Comparison of ENCODE assay signal across 8 cellular contexts in genomic region chr10:61284222-61284890, GRCh38.
DNase-seq lines count a peak whose midpoint lies in the region; ATAC-seq and TF ChIP-seq lines count a peak whose summit lies in the region.

No MANE protein-coding gene starts in this region.

- H3K27ac Mint-ChIP-seq in activated naive CD4-positive, alpha-beta T cell treated with anti-CD3 and anti-CD28 coated beads for 36 hours = no peak overlapping the region
- no peak overlapping the region for H3K27ac Mint-ChIP-seq in activated B cell treated with CpG ODN at 0.5 μM for 24 hours

- peaks cover 0 to 40% (median 0%) of the 10 kb centered on the region in 3 donors for H3K4me1 ChIP-seq in gastroesophageal sphincter
- H3K4me1 ChIP-seq in psoas muscle = peaks cover 6% of the 10 kb centered on the region

- CTCF ChIA-PET in activated naive CD4-positive, alpha-beta T cell treated with anti-CD3 and anti-CD28 coated beads for 36 hours (lab: Charles Lee) = interaction anchor here (0.9 to 1.0 kb wide), 3 partner anchors 11 to 143 kb away, joined by 3 to 5 read pairs (median 4); no protein-coding TSS in a partner anchor
- CTCF ChIA-PET in activated B cell treated with CpG ODN at 0.5 μM for 24 hours (lab: Charles Lee) = interaction anchor here (0.7 to 1.5 kb wide), 7 partner anchors 9 to 468 kb away, joined by 3 to 10 read pairs (median 6); no protein-coding TSS in a partner anchor

- peaks cover 2% of the 10 kb centered on the region for H3K27me3 Mint-ChIP-seq in activated naive CD4-positive, alpha-beta T cell treated with anti-CD3 and anti-CD28 coated beads for 36 hours (ENCODE audit: low read depth)
- H3K27me3 Mint-ChIP-seq in activated B cell treated with CpG ODN at 0.5 μM for 24 hours = peaks cover 7% of the 10 kb centered on the region

- H3K4me1 Mint-ChIP-seq in activated naive CD4-positive, alpha-beta T cell treated with anti-CD3 and anti-CD28 coated beads for 36 hours (ENCODE audit: low read depth) = peaks cover 17% of the 10 kb centered on the region
- peaks cover 24% of the 10 kb centered on the region for H3K4me1 Mint-ChIP-seq in activated B cell treated with CpG ODN at 0.5 μM for 24 hours

- intact Hi-C loops in activated naive CD4-positive, alpha-beta T cell treated with anti-CD3 and anti-CD28 coated beads for 36 hours (cut with micrococcal nuclease) = loop anchor here (1.0 to 10.0 kb wide), 5 partner anchors 143 to 840 kb away; no protein-coding TSS in a partner anchor
- intact Hi-C loops in activated B cell treated with CpG ODN at 0.5 μM for 24 hours (cut with micrococcal nuclease) (loop anchor here (1.0 to 10.0 kb wide), 10 partner anchors 143 to 1170 kb away; no protein-coding TSS in a partner anchor), psoas muscle (cut with DNase I) (loop anchor here (1.0 to 5.0 kb wide), 3 partner anchors 142 to 467 kb away; no protein-coding TSS in a partner anchor)

- no peaks in the 10 kb centered on the region for H3K9me3 ChIP-seq in gastroesophageal sphincter
- no peaks in the 10 kb centered on the region for H3K9me3 ChIP-seq in psoas muscle

- ATAC-seq in activated B cell treated with CpG ODN at 0.5 μM for 24 hours (ENCODE audit: low read depth) (no peak), gastroesophageal sphincter (peak; percentile 26), psoas muscle (peak; percentile 66 to 86 (median 72)), GM18867 (IDR thresholded peaks at IDR 0.05; ENCODE audit: unreplicated experiment) (no peak), HG02870 (IDR thresholded peaks at IDR 0.05; ENCODE audit: unreplicated experiment) (no peak)

- H3K36me3 ChIP-seq in gastroesophageal sphincter (no peaks in the 10 kb centered on the region), psoas muscle (ENCODE audit: insufficient read depth in 1 of 2, low read depth in 1 of 2) (no peaks in the 10 kb centered on the region)

- no peak for TF ChIP-seq POLR2A in gastroesophageal sphincter (IDR thresholded peaks at IDR 0.05)

- DNase-seq in activated naive CD4-positive, alpha-beta T cell treated with anti-CD3 and anti-CD28 coated beads for 36 hours = no peak
- DNase-seq in activated naive CD4-positive, alpha-beta T cell treated with anti-CD3 and anti-CD28 coated beads, Interleukin-2, amount 50 U/mL, for 16 hours = no peak
- DNase-seq in NCI-H1092 treated with DMSO at 0.1 percent for 48 hours (lab: John Stamatoyannopoulos, UW) (peak; percentile 55), activated B cell treated with CpG ODN at 0.5 μM for 24 hours (no peak), psoas muscle (no peak)

- peak overlapping the region in 1 of 4 donors; percentile 28 for H3K27ac ChIP-seq in gastroesophageal sphincter
- H3K27ac ChIP-seq in psoas muscle = peak overlapping the region; percentile 20

- TF ChIP-seq CTCF in activated B cell treated with CpG ODN at 0.5 μM for 24 hours (IDR thresholded peaks at IDR 0.05) = peak; percentile 75
- TF ChIP-seq CTCF in gastroesophageal sphincter (IDR thresholded peaks at IDR 0.05) = peak; percentile 68 to 84 (median 80)
- peak; percentile 87 for TF ChIP-seq CTCF in psoas muscle (IDR thresholded peaks at IDR 0.05)

- POLR2A ChIA-PET in activated B cell treated with CpG ODN at 0.5 μM for 24 hours (lab: Charles Lee) = no interaction called here

- WGBS in gastroesophageal sphincter (ENCODE audit: low coverage in 1 of 2), 2 donors = 21 to 34% methylated on average over 5 of the region's 5 CpGs
- whole genome bisulfite sequencing in psoas muscle, 3 donors = 17 to 31% (median 25%) methylated on average over 5 of the region's 5 CpGs

- H3K27me3 ChIP-seq in gastroesophageal sphincter (no peaks in the 10 kb centered on the region), psoas muscle (ENCODE audit: insufficient read depth in 3 of 3, low read length in 2 of 3) (no peaks in the 10 kb centered on the region)

- H3K4me3 ChIP-seq in gastroesophageal sphincter (no peak overlapping the region), psoas muscle (peak overlapping the region; percentile 29)

- no peak for TF ChIP-seq EP300 in gastroesophageal sphincter (IDR thresholded peaks at IDR 0.05)

- H3K4me3 Mint-ChIP-seq in activated naive CD4-positive, alpha-beta T cell treated with anti-CD3 and anti-CD28 coated beads for 36 hours = peak overlapping the region; percentile 41
- peak overlapping the region; percentile 41 for H3K4me3 Mint-ChIP-seq in activated B cell treated with CpG ODN at 0.5 μM for 24 hours

- H3K9me3 Mint-ChIP-seq in activated naive CD4-positive, alpha-beta T cell treated with anti-CD3 and anti-CD28 coated beads for 36 hours = no peaks in the 10 kb centered on the region
- H3K9me3 Mint-ChIP-seq in activated B cell treated with CpG ODN at 0.5 μM for 24 hours = no peaks in the 10 kb centered on the region

- no peaks in the 10 kb centered on the region for H3K36me3 Mint-ChIP-seq in activated naive CD4-positive, alpha-beta T cell treated with anti-CD3 and anti-CD28 coated beads for 36 hours (ENCODE audit: low read depth)
- H3K36me3 Mint-ChIP-seq in activated B cell treated with CpG ODN at 0.5 μM for 24 hours (ENCODE audit: low read depth) = no peaks in the 10 kb centered on the region

Comparison
In these comparisons a context has a peak if more than half of its experiments do, and no peak if none do; other contexts are left out.
1. ATAC-seq: peak in gastroesophageal sphincter (single experiment) and psoas muscle (4 of 4); none in activated B cell treated with CpG ODN at 0.5 μM for 24 hours (single experiment), GM18867 (single experiment) and HG02870 (single experiment).
2. Peak in every context shown above with its lines, with median percentiles within 50 percentile points of each other: CTCF ChIP-seq.